8 cellular contexts compared by ENCODE assay signal in the genomic region with DNA sequence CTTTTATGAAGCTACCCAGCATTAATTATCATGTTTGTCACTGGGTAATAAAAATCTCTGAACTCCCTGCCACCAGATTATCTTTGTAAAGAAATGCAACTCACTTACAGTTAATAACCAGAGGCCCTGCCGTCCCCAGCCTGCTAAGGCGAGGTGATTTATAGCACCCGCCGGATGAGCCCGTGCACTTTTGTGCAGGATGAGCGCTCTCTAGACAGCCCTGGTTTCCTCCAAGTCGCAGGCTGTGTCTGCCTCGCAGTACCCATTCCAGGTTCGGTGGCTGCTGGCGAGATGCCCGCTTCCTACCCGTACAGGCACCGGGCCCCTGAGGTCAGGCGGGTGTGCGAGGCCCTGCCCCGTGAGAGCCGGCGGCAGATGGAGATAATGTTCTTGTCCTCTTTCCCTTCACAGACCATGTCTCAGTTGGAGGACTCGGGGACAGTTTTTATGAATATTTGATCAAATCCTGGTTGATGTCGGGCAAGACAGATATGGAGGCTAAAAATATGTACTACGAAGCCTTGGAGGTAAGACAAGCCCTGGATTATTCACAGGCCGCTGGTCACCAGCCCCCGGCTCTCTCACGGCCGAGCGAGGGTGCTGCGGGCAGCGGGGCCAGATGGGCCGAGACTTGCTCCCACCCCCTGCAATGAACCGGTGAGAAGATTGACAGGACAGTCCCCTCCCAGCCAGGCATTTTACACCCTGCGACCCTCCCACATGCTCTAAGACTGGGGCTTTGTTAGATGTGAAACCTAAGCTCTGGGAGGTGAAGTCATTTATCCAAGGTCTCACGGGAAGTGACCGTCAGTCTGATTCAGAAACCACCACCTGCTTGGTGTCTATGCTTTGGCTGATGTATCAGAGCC. TPM values are rescaled to one million over a fixed set of nuclear protein-coding genes. Genes with fewer than 3 reads are reported as not detected.
DNase-seq lines count a peak whose midpoint lies in the region; ATAC-seq and TF ChIP-seq lines count a peak whose summit lies in the region.

No MANE protein-coding gene starts in this region.

- H3K27me3 ChIP-seq in osteoblast (ENCODE audit: insufficient read depth, low read length): no peaks in the 10 kb centered on the region

- H3K4me1 ChIP-seq in osteoblast (ENCODE audit: insufficient read depth, low read length): no peaks in the 10 kb centered on the region

- no peaks in the 10 kb centered on the region for H3K9me3 ChIP-seq in osteoblast (ENCODE audit: low read depth, low read length)

- DNase-seq in GDM1 (lab: John Stamatoyannopoulos, UW) (peak; percentile 73), NCI-H510A treated with DMSO at 0.1 percent for 48 hours (lab: John Stamatoyannopoulos, UW) (peak; percentile 24), coronary artery (ENCODE audit: low spot score) (no peak), osteoblast (ENCODE audit: insufficient read length, low spot score, missing footprints) (peak; percentile 54), NCI-H1436 (lab: John Stamatoyannopoulos, UW) (no peak)

- H3K79me2 ChIP-seq in osteoblast (ENCODE audit: insufficient read depth, low read length): no peaks in the 10 kb centered on the region

- no peaks in the 10 kb centered on the region for H4K20me1 ChIP-seq in osteoblast (ENCODE audit: insufficient read depth, low read length)

- TF ChIP-seq CTCF in coronary artery (IDR thresholded peaks at IDR 0.05) (no peak), osteoblast (IDR thresholded peaks at IDR 0.05; ENCODE audit: extremely low read depth, low read depth, low read length) (no peak)

- ATAC-seq in HG02588 (IDR thresholded peaks at IDR 0.05; ENCODE audit: unreplicated experiment): no peak
- ATAC-seq in GM18517 (IDR thresholded peaks at IDR 0.05; ENCODE audit: unreplicated experiment): no peak
- ATAC-seq in GM19035 (IDR thresholded peaks at IDR 0.05; ENCODE audit: unreplicated experiment): no peak

- H3K36me3 ChIP-seq in osteoblast (ENCODE audit: insufficient read depth, low read length): no peaks in the 10 kb centered on the region

- no peak overlapping the region for H2AFZ ChIP-seq in osteoblast (ENCODE audit: low read length)

- H3K4me2 ChIP-seq in osteoblast (ENCODE audit: insufficient read depth, low read length): no peak overlapping the region

- no peak overlapping the region for H3K4me3 ChIP-seq in coronary artery
- H3K4me3 ChIP-seq in osteoblast (ENCODE audit: insufficient read depth, low read length): no peak overlapping the region

- H3K27ac ChIP-seq in coronary artery: peak overlapping the region; percentile 20 to 65
- H3K27ac ChIP-seq in osteoblast (ENCODE audit: low read depth, low read length): no peak overlapping the region

RNA-seq across cellular contexts. Expression of a gene that starts 28.5 kb away (rescaled TPM):
- 33.7 and 45.1 TPM in 2 replicates for total RNA-seq in osteoblast

RNA-seq across cellular contexts. Expression of a gene that starts 48.3 kb away (rescaled TPM):
- 46.6 and 47.4 TPM in 2 replicates for total RNA-seq in osteoblast

Comparison
In these comparisons a context has a peak if more than half of its experiments do, and no peak if none do; other contexts are left out.
1. DNase-seq: peak in GDM1 (single experiment), NCI-H510A treated with DMSO at 0.1 percent for 48 hours (single experiment) and osteoblast (single experiment); none in coronary artery (single experiment) and NCI-H1436 (single experiment).